ENCODE assay signal across 1 cellular context in genomic region chr1:169193191-169193850, GRCh38.
A peak's percentile ranks its signal among the peaks of the same experiment; 100 is the strongest.
TF ChIP-seq lines count a peak whose summit lies in the region.

No MANE protein-coding gene starts in this region.

TF ChIP-seq in K562, 482 proteins besides CTCF, POLR2A, EP300 and RAD21 (continued from another document and continues in another):
- TF ChIP-seq ZNF395 (CRISPR knock-in tag; IDR thresholded peaks at IDR 0.05) (peak; percentile 5; the same call in 1 of the 2 replicates), ZFP36 (IDR thresholded peaks at IDR 0.05; ENCODE audit: low read depth, low read length, partially characterized antibody) (no peak), TRIM24 (IDR thresholded peaks at IDR 0.05) (peak; percentile 71 to 80; a peak in 3 of 4 replicates), LEF1 (IDR thresholded peaks at IDR 0.05) (peak; percentile 33; the same call in 1 of the 2 replicates), SP2 (IDR thresholded peaks at IDR 0.05; ENCODE audit: extremely low read depth, low read depth, low read length, poor library complexity, severe bottlenecking) (no peak), POLR2AphosphoS5 (IDR thresholded peaks at IDR 0.05; ENCODE audit: control insufficient read depth, insufficient read depth, low read depth, low read length) (peak; percentile 82), SMARCE1 (IDR thresholded peaks at IDR 0.05) (peak; percentile 52; the same call in 1 of the 2 replicates), KLF16 (IDR thresholded peaks at IDR 0.05) (peak; percentile 68), TBL1XR1 (IDR thresholded peaks at IDR 0.05; ENCODE audit: low read length in 2 of 2) (peak in 1 of 2 experiments; percentile 49; a peak in 2 of 4 replicates), SNAPC5 (CRISPR knock-in tag; IDR thresholded peaks at IDR 0.05) (no peak), NFIX (CRISPR knock-in tag; IDR thresholded peaks at IDR 0.05; ENCODE audit: low read depth) (no peak), EP400 (IDR thresholded peaks at IDR 0.05) (0 out of 2 replicates have a peak, but pooled peaks have one; percentile 37), CREB1 (IDR thresholded peaks at IDR 0.05) (no peak), CREB1 (CRISPR knock-in tag; IDR thresholded peaks at IDR 0.05) (no peak), MTA2 (IDR thresholded peaks at IDR 0.05; ENCODE audit: low read depth) (peak; percentile 82), NR2C1 (IDR thresholded peaks at IDR 0.05) (no peak), NR2C1 (tag; IDR thresholded peaks at IDR 0.05) (peak; percentile 24; the same call in 1 of the 2 replicates), JUN (IDR thresholded peaks at IDR 0.05; ENCODE audit: borderline replicate concordance, low read depth, low read length) (0 out of 2 replicates have a peak, but pooled peaks have one; percentile 38), JUN (CRISPR knock-in tag; IDR thresholded peaks at IDR 0.05; ENCODE audit: borderline replicate concordance) (no peak), CXXC5 (CRISPR knock-in tag; IDR thresholded peaks at IDR 0.05) (0 out of 2 replicates have a peak, but pooled peaks have one; percentile 55), ZNF655 (CRISPR knock-in tag; IDR thresholded peaks at IDR 0.05) (no peak), CEBPG (CRISPR knock-in tag; IDR thresholded peaks at IDR 0.05) (no peak), CEBPG (tag; conservative IDR thresholded peaks at IDR 0.05 in 1 of 2, IDR thresholded peaks at IDR 0.05 in 1 of 2) (no peak), CC2D1A (IDR thresholded peaks at IDR 0.05) (0 out of 2 replicates have a peak, but pooled peaks have one; percentile 53), FOXK2 (conservative IDR thresholded peaks at IDR 0.05 in 1 of 2, IDR thresholded peaks at IDR 0.05 in 1 of 2; ENCODE audit: low read depth in 2 of 2) (peak; percentile 40 to 54; a peak in 2 of 4 replicates), NCOR1 (IDR thresholded peaks at IDR 0.05) (peak; percentile 81), ZNF174 (CRISPR knock-in tag; IDR thresholded peaks at IDR 0.05) (no peak), PML (IDR thresholded peaks at IDR 0.05; ENCODE audit: low read length) (peak; percentile 73), PATZ1 (CRISPR knock-in tag; IDR thresholded peaks at IDR 0.05; ENCODE audit: borderline replicate concordance) (no peak), ZNF584 (CRISPR knock-in tag; IDR thresholded peaks at IDR 0.05; ENCODE audit: low read depth) (0 out of 2 replicates have a peak, but pooled peaks have one; percentile 16), PKNOX1 (IDR thresholded peaks at IDR 0.05) (peak; percentile 52), SMC3 (conservative IDR thresholded peaks at IDR 0.05; ENCODE audit: insufficient read depth, low read depth, low read length) (0 out of 2 replicates have a peak, but pooled peaks have one; percentile 6), FOXM1 (IDR thresholded peaks at IDR 0.05; ENCODE audit: low read depth) (peak; percentile 76), FOXM1 (CRISPR knock-in tag; IDR thresholded peaks at IDR 0.05; ENCODE audit: low read depth) (no peak), DEAF1 (CRISPR knock-in tag; IDR thresholded peaks at IDR 0.05) (peak; percentile 39; the same call in 1 of the 2 replicates), ID3 (CRISPR knock-in tag; IDR thresholded peaks at IDR 0.05) (no peak), ID3 (tag; IDR thresholded peaks at IDR 0.05) (peak; percentile 75; the same call in 1 of the 2 replicates), SMARCA4 (IDR thresholded peaks at IDR 0.05) (peak; percentile 75; the same call in 1 of the 2 replicates), VEZF1 (CRISPR knock-in tag; IDR thresholded peaks at IDR 0.05) (peak; percentile 51; the same call in 1 of the 2 replicates), ZNF699 (CRISPR knock-in tag; IDR thresholded peaks at IDR 0.05; ENCODE audit: insufficient replicate concordance) (no peak), DACH1 (IDR thresholded peaks at IDR 0.05; ENCODE audit: partially characterized antibody) (peak; percentile 85), ZMIZ1 (IDR thresholded peaks at IDR 0.05; ENCODE audit: low read depth in 2 of 2, low read length in 2 of 2) (peak in 1 of 2 experiments; percentile 64; a peak in 1 of 4 replicates), KHSRP (IDR thresholded peaks at IDR 0.05) (no peak), BHLHE40 (IDR thresholded peaks at IDR 0.05; ENCODE audit: low read length) (peak; percentile 98), TEAD1 (CRISPR knock-in tag; IDR thresholded peaks at IDR 0.05) (no peak), KDM1A (IDR thresholded peaks at IDR 0.05) (peak; percentile 89 to 92), SOX6 (IDR thresholded peaks at IDR 0.05) (peak; percentile 70), CEBPB (tag; IDR thresholded peaks at IDR 0.05) (peak; percentile 78), RCOR1 (IDR thresholded peaks at IDR 0.05; ENCODE audit: borderline replicate concordance in 1 of 2, low read depth in 2 of 2, low read length in 2 of 2) (peak; percentile 88 to 94), MXI1 (IDR thresholded peaks at IDR 0.05; ENCODE audit: low read depth, low read length) (0 out of 2 replicates have a peak, but pooled peaks have one; percentile 47), CBFA2T2 (conservative IDR thresholded peaks at IDR 0.05) (peak; percentile 84), CBX3 (IDR thresholded peaks at IDR 0.05; ENCODE audit: borderline replicate concordance in 1 of 2, low read length in 2 of 2) (peak in 1 of 2 experiments; percentile 59; a peak in 1 of 3 replicates), HDAC2 (IDR thresholded peaks at IDR 0.05) (peak; percentile 55; the same call in 1 of the 2 replicates), ZNF589 (CRISPR knock-in tag; IDR thresholded peaks at IDR 0.05; ENCODE audit: low read depth) (0 out of 2 replicates have a peak, but pooled peaks have one; percentile 29), HLTF (IDR thresholded peaks at IDR 0.05) (no peak), MNT (conservative IDR thresholded peaks at IDR 0.05) (peak; percentile 86 to 94), TAF9B (IDR thresholded peaks at IDR 0.05; ENCODE audit: partially characterized antibody) (peak; percentile 48), TCF3 (CRISPR knock-in tag; IDR thresholded peaks at IDR 0.05) (peak; percentile 95), MYBL2 (IDR thresholded peaks at IDR 0.05; ENCODE audit: low read depth) (peak; percentile 65; the same call in 1 of the 2 replicates), MYBL2 (CRISPR knock-in tag; IDR thresholded peaks at IDR 0.05; ENCODE audit: borderline replicate concordance) (no peak)
